29 cellular contexts compared by ENCODE assay signal in genomic region chr1:232269988-232270387, GRCh38.
"Had no signal": no experiment of that assay in that cellular context is flagged by ENCODE, and none has a peak within 500 bp of the region (broad histone marks: within the 10 kb centered on the region; RNA-seq: fewer than 3 reads in every experiment).

No MANE protein-coding gene starts in this region.

- H3K4me3 Mint-ChIP-seq: dendritic cell treated with granulocyte-macrophage colony-stimulating factor and Interleukin-4, amounts not matched to agents 40 ng/mL and 50 ng/mL, for 4 days; effector memory CD8-positive, alpha-beta T cell; endodermal cell had no signal

- H3K36me3 ChIP-seq: colonic mucosa, esophagus muscularis mucosa, esophagus squamous epithelium, gastrocnemius medialis, gastroesophageal sphincter, heart left ventricle, heart right ventricle had no signal

- H3K4me3 ChIP-seq: colonic mucosa, coronary artery, dorsolateral prefrontal cortex, esophagus muscularis mucosa, esophagus squamous epithelium, gastrocnemius medialis, gastroesophageal sphincter, heart left ventricle, heart right ventricle had no signal

- H3K27ac ChIP-seq: colonic mucosa, coronary artery, dorsolateral prefrontal cortex, epithelial cell of prostate, esophagus muscularis mucosa, esophagus squamous epithelium, foreskin keratinocyte, gastrocnemius medialis, gastroesophageal sphincter, heart left ventricle, heart right ventricle had no signal

- H3K4me1 ChIP-seq: colonic mucosa, gastrocnemius medialis had no signal

- DNase-seq: colonic mucosa; cortex of kidney; dermis blood vessel endothelial cell; dorsolateral prefrontal cortex; effector CD4-positive, alpha-beta T cell; effector CD8-positive, alpha-beta T cell; effector memory CD4-positive, alpha-beta T cell; effector memory CD8-positive, alpha-beta T cell; endodermal cell; erythroblast; esophagus squamous epithelium; foreskin fibroblast; foreskin keratinocyte; foreskin melanocyte; gastrocnemius medialis; glutamatergic neuron; head of caudate nucleus; heart left ventricle; heart right ventricle had no signal

- ATAC-seq: effector memory CD8-positive, alpha-beta T cell; esophagus mucosa; foreskin keratinocyte; gastrocnemius medialis; gastroesophageal sphincter; heart left ventricle; heart right ventricle had no signal

- H3K9me3 Mint-ChIP-seq: dendritic cell treated with granulocyte-macrophage colony-stimulating factor and Interleukin-4, amounts not matched to agents 40 ng/mL and 50 ng/mL, for 4 days; effector memory CD8-positive, alpha-beta T cell; endodermal cell had no signal

- H3K27me3 ChIP-seq: colonic mucosa, dorsolateral prefrontal cortex, esophagus muscularis mucosa, esophagus squamous epithelium, foreskin keratinocyte, gastrocnemius medialis, gastroesophageal sphincter, heart left ventricle, heart right ventricle had no signal

- FAIRE-seq: colon, endometrium, endothelial cell of umbilical vein, frontal cortex had no signal

- H3K27ac Mint-ChIP-seq: dendritic cell treated with granulocyte-macrophage colony-stimulating factor and Interleukin-4, amounts not matched to agents 40 ng/mL and 50 ng/mL, for 4 days; effector memory CD8-positive, alpha-beta T cell; endodermal cell had no signal

- H3K9me3 ChIP-seq: colonic mucosa, esophagus muscularis mucosa, esophagus squamous epithelium, gastrocnemius medialis, gastroesophageal sphincter, heart left ventricle, heart right ventricle had no signal
